ENCODE assay signal across 7 cellular contexts in genomic region chr2:74507926-74508520, GRCh38. TPM values are rescaled to one million over a fixed set of nuclear protein-coding genes. Genes with fewer than 3 reads are reported as not detected.
DNase-seq lines count a peak whose midpoint lies in the region; ATAC-seq, FAIRE-seq and TF ChIP-seq lines count a peak whose summit lies in the region.

No MANE protein-coding gene starts in this region.

- in situ Hi-C loops in brain microvascular endothelial cell (cut with HindIII; ENCODE audit: low pct_ligation_motif_present, low sequenced_read_pairs), result no loop called here

- no peaks in the 10 kb centered on the region for H3K9me3 ChIP-seq in kidney (ENCODE audit: control insufficient read depth in 1 of 2, low read length in 2 of 2)

- H3K9ac ChIP-seq in kidney (ENCODE audit: low read length in 2 of 2), result peak overlapping the region; percentile 38 to 97

- peaks cover 65% of the 10 kb centered on the region for H3K27me3 Mint-ChIP-seq in stimulated activated naive CD8-positive, alpha-beta T cell treated with anti-CD3 and anti-CD28 coated beads, Interleukin-15, amount 100 ng/mL, for 72 hours

- H3K9me3 Mint-ChIP-seq in stimulated activated naive CD8-positive, alpha-beta T cell treated with anti-CD3 and anti-CD28 coated beads, Interleukin-15, amount 100 ng/mL, for 72 hours, result no peaks in the 10 kb centered on the region

- DNase-seq in GM12865 (ENCODE audit: low read depth), result peak; percentile 39
- peak; percentile 71 for DNase-seq in NCI-H69 (lab: John Stamatoyannopoulos, UW)
- DNase-seq in brain microvascular endothelial cell, result no peak
- no peak for DNase-seq in kidney
- DNase-seq in stimulated activated naive CD8-positive, alpha-beta T cell treated with anti-CD3 and anti-CD28 coated beads, Interleukin-15, amount 100 ng/mL, for 72 hours, result peak; percentile 39 to 50

- peak overlapping the region; percentile 94 to 97 for H3K4me3 Mint-ChIP-seq in stimulated activated naive CD8-positive, alpha-beta T cell treated with anti-CD3 and anti-CD28 coated beads, Interleukin-15, amount 100 ng/mL, for 72 hours

- H3K27ac Mint-ChIP-seq in stimulated activated naive CD8-positive, alpha-beta T cell treated with anti-CD3 and anti-CD28 coated beads, Interleukin-15, amount 100 ng/mL, for 72 hours, result peak overlapping the region; percentile 99 to 100

- H3K4me1 ChIP-seq in kidney (ENCODE audit: control insufficient read depth in 1 of 2, insufficient read depth in 1 of 2, low read depth in 1 of 2, low read length in 2 of 2), result peaks cover 12 to 15% of the 10 kb centered on the region in 2 donors

- H3K27me3 ChIP-seq in brain microvascular endothelial cell (replicated peaks), result peaks cover 19% of the 10 kb centered on the region

- intact Hi-C loops in kidney (cut with DNase I), result no loop called here

- peak overlapping the region; percentile 97 for H3K27ac ChIP-seq in brain microvascular endothelial cell
- peak overlapping the region; percentile 100 for H3K27ac ChIP-seq in kidney (ENCODE audit: low read depth in 2 of 2, low read length in 2 of 2)

- H3K36me3 ChIP-seq in brain microvascular endothelial cell (replicated peaks), result peaks cover 8% of the 10 kb centered on the region
- H3K36me3 ChIP-seq in kidney (ENCODE audit: control insufficient read depth in 1 of 2, insufficient read depth in 2 of 2, low read length in 2 of 2), result peaks cover 3 to 17% of the 10 kb centered on the region in 2 donors

- TF ChIP-seq CTCF in GM12865 (IDR thresholded peaks at IDR 0.05; ENCODE audit: insufficient read depth, low read depth, low read length, missing control alignments) (no peak), brain microvascular endothelial cell (IDR thresholded peaks at IDR 0.05; ENCODE audit: low read depth, low read length, missing control alignments) (no peak), kidney (IDR thresholded peaks at IDR 0.05; ENCODE audit: borderline replicate concordance, extremely low read depth, insufficient read depth) (no peak)

- peak; percentile 6 for ATAC-seq in HG02642 (IDR thresholded peaks at IDR 0.05; ENCODE audit: poor library complexity, unreplicated experiment)
- peak; percentile 44 for ATAC-seq in stimulated activated naive CD8-positive, alpha-beta T cell treated with anti-CD3 and anti-CD28 coated beads, Interleukin-15, amount 100 ng/mL, for 72 hours
- ATAC-seq in GM18873 (IDR thresholded peaks at IDR 0.05; ENCODE audit: low FRiP score, unreplicated experiment), result no peak

- no peak for FAIRE-seq in kidney (lab: Jason Lieb, UNC)

- H3K4me3 ChIP-seq in GM12865 (ENCODE audit: low read depth, low read length), result peak overlapping the region; percentile 69
- peak overlapping the region; percentile 100 for H3K4me3 ChIP-seq in brain microvascular endothelial cell (ENCODE audit: low read depth, low read length)
- H3K4me3 ChIP-seq in kidney (ENCODE audit: low read length in 2 of 2), result peak overlapping the region; percentile 77 to 96

- peaks cover 58% of the 10 kb centered on the region for H3K4me1 Mint-ChIP-seq in stimulated activated naive CD8-positive, alpha-beta T cell treated with anti-CD3 and anti-CD28 coated beads, Interleukin-15, amount 100 ng/mL, for 72 hours

RNA-seq across cellular contexts. Expression of gene PCGF1, which starts 0.5 kb away (rescaled TPM):
- 20.7 TPM for total RNA-seq in kidney
- polyA plus RNA-seq in kidney (ENCODE audit: insufficient read depth, low read depth, low replicate concordance), result 20.1 TPM

RNA-seq across cellular contexts. Expression of gene TLX2, which starts 6.2 kb away (rescaled TPM):
- not detected for total RNA-seq in kidney
- polyA plus RNA-seq in kidney (ENCODE audit: insufficient read depth, low read depth, low replicate concordance), result not detected

RNA-seq across cellular contexts. Expression of gene LBX2, which starts 8.6 kb away (rescaled TPM):
- total RNA-seq in kidney, result 2.5 TPM
- polyA plus RNA-seq in kidney (ENCODE audit: insufficient read depth, low read depth, low replicate concordance), result 1.5 TPM

RNA-seq across cellular contexts. Expression of gene DQX1, which starts 18.0 kb away (rescaled TPM):
- total RNA-seq in kidney, result not detected
- polyA plus RNA-seq in kidney (ENCODE audit: insufficient read depth, low read depth, low replicate concordance), result not detected

RNA-seq across cellular contexts. Expression of gene AUP1, which starts 21.5 kb away (rescaled TPM):
- 91.0 TPM for total RNA-seq in kidney
- 130 TPM for polyA plus RNA-seq in kidney (ENCODE audit: insufficient read depth, low read depth, low replicate concordance)

Comparison
In these comparisons a context has a peak if more than half of its experiments do, and no peak if none do; other contexts are left out.
1. DNase-seq: peak in GM12865 (single experiment), NCI-H69 (single experiment) and stimulated activated naive CD8-positive, alpha-beta T cell treated with anti-CD3 and anti-CD28 coated beads, Interleukin-15, amount 100 ng/mL, for 72 hours (2 of 2); none in brain microvascular endothelial cell (single experiment) and kidney (single experiment).
2. Peak in every context shown above with its lines, with median percentiles within 50 percentile points of each other: H3K4me3 ChIP-seq.